In the genomic region with DNA sequence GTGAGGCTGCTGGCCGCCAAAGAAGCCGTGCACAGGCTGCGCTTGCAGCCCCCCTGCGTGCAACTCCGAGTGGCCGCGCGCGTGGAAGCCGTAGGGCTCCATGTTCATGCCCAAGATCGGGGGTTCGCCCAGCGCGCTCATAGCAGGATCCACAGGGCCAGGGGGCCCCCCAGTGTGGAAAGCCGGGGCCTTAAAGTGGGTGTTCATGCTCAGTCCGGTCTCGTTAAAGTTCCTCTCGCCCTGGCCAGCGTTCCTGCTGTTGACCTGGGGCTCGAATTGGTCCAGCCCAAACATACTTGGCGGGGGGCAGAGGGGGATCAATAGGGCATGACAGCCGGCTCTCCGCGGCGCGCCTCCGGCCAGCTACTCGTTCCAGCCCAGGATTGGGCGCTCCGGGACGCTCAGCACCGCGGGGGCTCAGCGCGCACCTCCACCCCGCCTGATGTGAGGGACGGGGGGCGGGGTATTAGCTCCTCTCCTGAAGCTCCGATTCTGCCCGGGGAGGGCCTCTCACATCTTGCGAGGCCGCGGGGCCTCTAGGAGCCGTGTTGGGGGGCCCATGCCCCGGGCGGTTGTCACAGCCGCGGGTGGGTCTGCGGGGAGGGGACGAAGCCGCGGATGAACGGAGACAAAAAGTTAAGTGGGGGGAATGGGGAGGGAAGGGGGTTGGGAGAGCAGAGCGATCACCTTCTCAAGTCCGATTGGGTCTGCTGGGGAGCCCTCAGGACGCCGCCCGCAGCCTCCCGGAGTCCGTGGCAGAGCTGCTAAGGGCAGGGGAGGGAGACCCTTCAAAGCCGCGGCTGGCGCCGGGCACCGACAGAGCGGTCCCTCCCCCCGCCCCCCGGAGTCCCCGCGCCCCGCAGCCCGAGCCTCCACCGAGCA, we compare ENCODE assay signal across 1 cellular context.
TF ChIP-seq lines count a peak whose summit lies in the region.

No MANE protein-coding gene starts in this region.

TF ChIP-seq in HEK293, 187 proteins besides CTCF, POLR2A, EP300 and RAD21 (continued from another document and continues in another):
- TF ChIP-seq, protein P1, sequence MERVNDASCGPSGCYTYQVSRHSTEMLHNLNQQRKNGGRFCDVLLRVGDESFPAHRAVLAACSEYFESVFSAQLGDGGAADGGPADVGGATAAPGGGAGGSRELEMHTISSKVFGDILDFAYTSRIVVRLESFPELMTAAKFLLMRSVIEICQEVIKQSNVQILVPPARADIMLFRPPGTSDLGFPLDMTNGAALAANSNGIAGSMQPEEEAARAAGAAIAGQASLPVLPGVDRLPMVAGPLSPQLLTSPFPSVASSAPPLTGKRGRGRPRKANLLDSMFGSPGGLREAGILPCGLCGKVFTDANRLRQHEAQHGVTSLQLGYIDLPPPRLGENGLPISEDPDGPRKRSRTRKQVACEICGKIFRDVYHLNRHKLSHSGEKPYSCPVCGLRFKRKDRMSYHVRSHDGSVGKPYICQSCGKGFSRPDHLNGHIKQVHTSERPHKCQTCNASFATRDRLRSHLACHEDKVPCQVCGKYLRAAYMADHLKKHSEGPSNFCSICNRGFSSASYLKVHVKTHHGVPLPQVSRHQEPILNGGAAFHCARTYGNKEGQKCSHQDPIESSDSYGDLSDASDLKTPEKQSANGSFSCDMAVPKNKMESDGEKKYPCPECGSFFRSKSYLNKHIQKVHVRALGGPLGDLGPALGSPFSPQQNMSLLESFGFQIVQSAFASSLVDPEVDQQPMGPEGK (tag by site-specific recombination; IDR thresholded peaks at IDR 0.05), result peak; percentile 67
- TF ChIP-seq ZNF837 (tag by site-specific recombination; IDR thresholded peaks at IDR 0.05), result no peak
- TF ChIP-seq IKZF3 (tag by site-specific recombination; IDR thresholded peaks at IDR 0.05), result no peak
- no peak for TF ChIP-seq ZNF571 (tag by site-specific recombination; IDR thresholded peaks at IDR 0.05)
- TF ChIP-seq KLF16 (tag by site-specific recombination; IDR thresholded peaks at IDR 0.05), result no peak
- TF ChIP-seq ZNF701 (tag by site-specific recombination; IDR thresholded peaks at IDR 0.05), result no peak
- TF ChIP-seq YY2 (tag by site-specific recombination; IDR thresholded peaks at IDR 0.05), result no peak
- no peak for TF ChIP-seq ZNF350 (tag by site-specific recombination; IDR thresholded peaks at IDR 0.05)
- TF ChIP-seq ZFP37 (tag by site-specific recombination; IDR thresholded peaks at IDR 0.05), result no peak
- no peak for TF ChIP-seq ZNF211 (tag by site-specific recombination; IDR thresholded peaks at IDR 0.05; ENCODE audit: low read depth)
- TF ChIP-seq, protein P2, sequence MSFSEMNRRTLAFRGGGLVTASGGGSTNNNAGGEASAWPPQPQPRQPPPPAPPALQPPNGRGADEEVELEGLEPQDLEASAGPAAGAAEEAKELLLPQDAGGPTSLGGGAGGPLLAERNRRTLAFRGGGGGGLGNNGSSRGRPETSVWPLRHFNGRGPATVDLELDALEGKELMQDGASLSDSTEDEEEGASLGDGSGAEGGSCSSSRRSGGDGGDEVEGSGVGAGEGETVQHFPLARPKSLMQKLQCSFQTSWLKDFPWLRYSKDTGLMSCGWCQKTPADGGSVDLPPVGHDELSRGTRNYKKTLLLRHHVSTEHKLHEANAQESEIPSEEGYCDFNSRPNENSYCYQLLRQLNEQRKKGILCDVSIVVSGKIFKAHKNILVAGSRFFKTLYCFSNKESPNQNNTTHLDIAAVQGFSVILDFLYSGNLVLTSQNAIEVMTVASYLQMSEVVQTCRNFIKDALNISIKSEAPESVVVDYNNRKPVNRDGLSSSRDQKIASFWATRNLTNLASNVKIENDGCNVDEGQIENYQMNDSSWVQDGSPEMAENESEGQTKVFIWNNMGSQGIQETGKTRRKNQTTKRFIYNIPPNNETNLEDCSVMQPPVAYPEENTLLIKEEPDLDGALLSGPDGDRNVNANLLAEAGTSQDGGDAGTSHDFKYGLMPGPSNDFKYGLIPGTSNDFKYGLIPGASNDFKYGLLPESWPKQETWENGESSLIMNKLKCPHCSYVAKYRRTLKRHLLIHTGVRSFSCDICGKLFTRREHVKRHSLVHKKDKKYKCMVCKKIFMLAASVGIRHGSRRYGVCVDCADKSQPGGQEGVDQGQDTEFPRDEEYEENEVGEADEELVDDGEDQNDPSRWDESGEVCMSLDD (tag by site-specific recombination; IDR thresholded peaks at IDR 0.05), result 0 out of 2 replicates have a peak, but pooled peaks have one; percentile 25
- TF ChIP-seq TCF7L2 (IDR thresholded peaks at IDR 0.05; ENCODE audit: borderline replicate concordance, low read depth, low read length), result no peak
- no peak for TF ChIP-seq ZNF558 (tag by site-specific recombination; IDR thresholded peaks at IDR 0.05)
- peak; percentile 86 for TF ChIP-seq GLIS1 (tag by site-specific recombination; IDR thresholded peaks at IDR 0.05)
- no peak for TF ChIP-seq REPIN1 (tag by site-specific recombination; IDR thresholded peaks at IDR 0.05; ENCODE audit: low read depth)
- TF ChIP-seq ZNF530 (tag by site-specific recombination; IDR thresholded peaks at IDR 0.05; ENCODE audit: low read depth), result no peak
- no peak for TF ChIP-seq OVOL3 (tag by site-specific recombination; IDR thresholded peaks at IDR 0.05)
- no peak for TF ChIP-seq ZNF155 (tag by site-specific recombination; IDR thresholded peaks at IDR 0.05)
- TF ChIP-seq, protein P3, sequence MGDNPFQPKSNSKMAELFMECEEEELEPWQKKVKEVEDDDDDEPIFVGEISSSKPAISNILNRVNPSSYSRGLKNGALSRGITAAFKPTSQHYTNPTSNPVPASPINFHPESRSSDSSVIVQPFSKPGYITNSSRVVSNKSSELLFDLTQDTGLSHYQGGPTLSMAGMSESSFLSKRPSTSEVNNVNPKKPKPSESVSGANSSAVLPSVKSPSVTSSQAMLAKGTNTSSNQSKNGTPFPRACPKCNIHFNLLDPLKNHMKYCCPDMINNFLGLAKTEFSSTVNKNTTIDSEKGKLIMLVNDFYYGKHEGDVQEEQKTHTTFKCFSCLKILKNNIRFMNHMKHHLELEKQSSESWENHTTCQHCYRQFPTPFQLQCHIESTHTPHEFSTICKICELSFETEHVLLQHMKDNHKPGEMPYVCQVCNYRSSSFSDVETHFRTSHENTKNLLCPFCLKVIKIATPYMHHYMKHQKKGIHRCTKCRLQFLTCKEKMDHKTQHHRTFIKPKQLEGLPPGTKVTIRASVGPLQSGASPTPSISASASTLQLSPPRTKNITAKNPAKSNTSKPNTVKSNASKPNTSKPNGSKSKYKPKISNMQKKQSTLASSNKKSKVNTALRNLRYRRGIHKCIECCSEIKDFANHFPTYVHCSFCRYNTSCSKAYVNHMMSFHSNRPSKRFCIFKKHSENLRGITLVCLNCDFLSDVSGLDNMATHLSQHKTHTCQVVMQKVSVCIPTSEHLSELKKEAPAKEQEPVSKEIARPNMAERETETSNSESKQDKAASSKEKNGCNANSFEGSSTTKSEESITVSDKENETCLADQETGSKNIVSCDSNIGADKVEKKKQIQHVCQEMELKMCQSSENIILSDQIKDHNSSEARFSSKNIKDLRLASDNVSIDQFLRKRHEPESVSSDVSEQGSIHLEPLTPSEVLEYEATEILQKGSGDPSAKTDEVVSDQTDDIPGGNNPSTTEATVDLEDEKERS (tag by site-specific recombination; IDR thresholded peaks at IDR 0.05), result no peak
- TF ChIP-seq, protein P4, sequence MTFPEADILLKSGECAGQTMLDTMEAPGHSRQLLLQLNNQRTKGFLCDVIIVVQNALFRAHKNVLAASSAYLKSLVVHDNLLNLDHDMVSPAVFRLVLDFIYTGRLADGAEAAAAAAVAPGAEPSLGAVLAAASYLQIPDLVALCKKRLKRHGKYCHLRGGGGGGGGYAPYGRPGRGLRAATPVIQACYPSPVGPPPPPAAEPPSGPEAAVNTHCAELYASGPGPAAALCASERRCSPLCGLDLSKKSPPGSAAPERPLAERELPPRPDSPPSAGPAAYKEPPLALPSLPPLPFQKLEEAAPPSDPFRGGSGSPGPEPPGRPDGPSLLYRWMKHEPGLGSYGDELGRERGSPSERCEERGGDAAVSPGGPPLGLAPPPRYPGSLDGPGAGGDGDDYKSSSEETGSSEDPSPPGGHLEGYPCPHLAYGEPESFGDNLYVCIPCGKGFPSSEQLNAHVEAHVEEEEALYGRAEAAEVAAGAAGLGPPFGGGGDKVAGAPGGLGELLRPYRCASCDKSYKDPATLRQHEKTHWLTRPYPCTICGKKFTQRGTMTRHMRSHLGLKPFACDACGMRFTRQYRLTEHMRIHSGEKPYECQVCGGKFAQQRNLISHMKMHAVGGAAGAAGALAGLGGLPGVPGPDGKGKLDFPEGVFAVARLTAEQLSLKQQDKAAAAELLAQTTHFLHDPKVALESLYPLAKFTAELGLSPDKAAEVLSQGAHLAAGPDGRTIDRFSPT (tag by site-specific recombination; IDR thresholded peaks at IDR 0.05), result no peak
- TF ChIP-seq, protein P5, sequence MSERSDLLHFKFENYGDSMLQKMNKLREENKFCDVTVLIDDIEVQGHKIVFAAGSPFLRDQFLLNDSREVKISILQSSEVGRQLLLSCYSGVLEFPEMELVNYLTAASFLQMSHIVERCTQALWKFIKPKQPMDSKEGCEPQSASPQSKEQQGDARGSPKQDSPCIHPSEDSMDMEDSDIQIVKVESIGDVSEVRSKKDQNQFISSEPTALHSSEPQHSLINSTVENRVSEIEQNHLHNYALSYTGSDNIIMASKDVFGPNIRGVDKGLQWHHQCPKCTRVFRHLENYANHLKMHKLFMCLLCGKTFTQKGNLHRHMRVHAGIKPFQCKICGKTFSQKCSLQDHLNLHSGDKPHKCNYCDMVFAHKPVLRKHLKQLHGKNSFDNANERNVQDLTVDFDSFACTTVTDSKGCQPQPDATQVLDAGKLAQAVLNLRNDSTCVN (tag by site-specific recombination; optimal IDR thresholded peaks at IDR 0.05), result peak; percentile 44
- peak; percentile 90 for TF ChIP-seq GLIS2 (tag by site-specific recombination; IDR thresholded peaks at IDR 0.05)
- no peak for TF ChIP-seq ZNF416 (tag by site-specific recombination; IDR thresholded peaks at IDR 0.05)
- no peak for TF ChIP-seq ZNF544 (tag by site-specific recombination; IDR thresholded peaks at IDR 0.05)
- TF ChIP-seq, protein P6, sequence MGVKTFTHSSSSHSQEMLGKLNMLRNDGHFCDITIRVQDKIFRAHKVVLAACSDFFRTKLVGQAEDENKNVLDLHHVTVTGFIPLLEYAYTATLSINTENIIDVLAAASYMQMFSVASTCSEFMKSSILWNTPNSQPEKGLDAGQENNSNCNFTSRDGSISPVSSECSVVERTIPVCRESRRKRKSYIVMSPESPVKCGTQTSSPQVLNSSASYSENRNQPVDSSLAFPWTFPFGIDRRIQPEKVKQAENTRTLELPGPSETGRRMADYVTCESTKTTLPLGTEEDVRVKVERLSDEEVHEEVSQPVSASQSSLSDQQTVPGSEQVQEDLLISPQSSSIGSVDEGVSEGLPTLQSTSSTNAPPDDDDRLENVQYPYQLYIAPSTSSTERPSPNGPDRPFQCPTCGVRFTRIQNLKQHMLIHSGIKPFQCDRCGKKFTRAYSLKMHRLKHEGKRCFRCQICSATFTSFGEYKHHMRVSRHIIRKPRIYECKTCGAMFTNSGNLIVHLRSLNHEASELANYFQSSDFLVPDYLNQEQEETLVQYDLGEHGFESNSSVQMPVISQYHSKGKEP (tag by site-specific recombination; IDR thresholded peaks at IDR 0.05), result no peak
- TF ChIP-seq ZNF777 (tag by site-specific recombination; IDR thresholded peaks at IDR 0.05; ENCODE audit: borderline replicate concordance), result no peak
- TF ChIP-seq, protein P7, sequence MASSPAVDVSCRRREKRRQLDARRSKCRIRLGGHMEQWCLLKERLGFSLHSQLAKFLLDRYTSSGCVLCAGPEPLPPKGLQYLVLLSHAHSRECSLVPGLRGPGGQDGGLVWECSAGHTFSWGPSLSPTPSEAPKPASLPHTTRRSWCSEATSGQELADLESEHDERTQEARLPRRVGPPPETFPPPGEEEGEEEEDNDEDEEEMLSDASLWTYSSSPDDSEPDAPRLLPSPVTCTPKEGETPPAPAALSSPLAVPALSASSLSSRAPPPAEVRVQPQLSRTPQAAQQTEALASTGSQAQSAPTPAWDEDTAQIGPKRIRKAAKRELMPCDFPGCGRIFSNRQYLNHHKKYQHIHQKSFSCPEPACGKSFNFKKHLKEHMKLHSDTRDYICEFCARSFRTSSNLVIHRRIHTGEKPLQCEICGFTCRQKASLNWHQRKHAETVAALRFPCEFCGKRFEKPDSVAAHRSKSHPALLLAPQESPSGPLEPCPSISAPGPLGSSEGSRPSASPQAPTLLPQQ (tag by site-specific recombination; IDR thresholded peaks at IDR 0.05), result 0 out of 2 replicates have a peak, but pooled peaks have one; percentile 38
- TF ChIP-seq ZNF610 (tag by site-specific recombination; IDR thresholded peaks at IDR 0.05; ENCODE audit: borderline replicate concordance), result no peak
- TF ChIP-seq GFI1B (tag by site-specific recombination; IDR thresholded peaks at IDR 0.05), result no peak
- TF ChIP-seq, protein P8, sequence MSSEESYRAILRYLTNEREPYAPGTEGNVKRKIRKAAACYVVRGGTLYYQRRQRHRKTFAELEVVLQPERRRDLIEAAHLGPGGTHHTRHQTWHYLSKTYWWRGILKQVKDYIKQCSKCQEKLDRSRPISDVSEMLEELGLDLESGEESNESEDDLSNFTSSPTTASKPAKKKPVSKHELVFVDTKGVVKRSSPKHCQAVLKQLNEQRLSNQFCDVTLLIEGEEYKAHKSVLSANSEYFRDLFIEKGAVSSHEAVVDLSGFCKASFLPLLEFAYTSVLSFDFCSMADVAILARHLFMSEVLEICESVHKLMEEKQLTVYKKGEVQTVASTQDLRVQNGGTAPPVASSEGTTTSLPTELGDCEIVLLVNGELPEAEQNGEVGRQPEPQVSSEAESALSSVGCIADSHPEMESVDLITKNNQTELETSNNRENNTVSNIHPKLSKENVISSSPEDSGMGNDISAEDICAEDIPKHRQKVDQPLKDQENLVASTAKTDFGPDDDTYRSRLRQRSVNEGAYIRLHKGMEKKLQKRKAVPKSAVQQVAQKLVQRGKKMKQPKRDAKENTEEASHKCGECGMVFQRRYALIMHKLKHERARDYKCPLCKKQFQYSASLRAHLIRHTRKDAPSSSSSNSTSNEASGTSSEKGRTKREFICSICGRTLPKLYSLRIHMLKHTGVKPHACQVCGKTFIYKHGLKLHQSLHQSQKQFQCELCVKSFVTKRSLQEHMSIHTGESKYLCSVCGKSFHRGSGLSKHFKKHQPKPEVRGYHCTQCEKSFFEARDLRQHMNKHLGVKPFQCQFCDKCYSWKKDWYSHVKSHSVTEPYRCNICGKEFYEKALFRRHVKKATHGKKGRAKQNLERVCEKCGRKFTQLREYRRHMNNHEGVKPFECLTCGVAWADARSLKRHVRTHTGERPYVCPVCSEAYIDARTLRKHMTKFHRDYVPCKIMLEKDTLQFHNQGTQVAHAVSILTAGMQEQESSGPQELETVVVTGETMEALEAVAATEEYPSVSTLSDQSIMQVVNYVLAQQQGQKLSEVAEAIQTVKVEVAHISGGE (tag by site-specific recombination; conservative IDR thresholded peaks at IDR 0.05; ENCODE audit: low read depth), result no peak
- TF ChIP-seq ZNF354C (tag by site-specific recombination; IDR thresholded peaks at IDR 0.05; ENCODE audit: borderline replicate concordance, low read depth), result no peak
- TF ChIP-seq, protein P9, sequence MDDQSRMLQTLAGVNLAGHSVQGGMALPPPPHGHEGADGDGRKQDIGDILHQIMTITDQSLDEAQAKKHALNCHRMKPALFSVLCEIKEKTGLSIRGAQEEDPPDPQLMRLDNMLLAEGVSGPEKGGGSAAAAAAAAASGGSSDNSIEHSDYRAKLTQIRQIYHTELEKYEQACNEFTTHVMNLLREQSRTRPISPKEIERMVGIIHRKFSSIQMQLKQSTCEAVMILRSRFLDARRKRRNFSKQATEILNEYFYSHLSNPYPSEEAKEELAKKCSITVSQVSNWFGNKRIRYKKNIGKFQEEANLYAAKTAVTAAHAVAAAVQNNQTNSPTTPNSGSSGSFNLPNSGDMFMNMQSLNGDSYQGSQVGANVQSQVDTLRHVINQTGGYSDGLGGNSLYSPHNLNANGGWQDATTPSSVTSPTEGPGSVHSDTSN (CRISPR knock-in tag; IDR thresholded peaks at IDR 0.05), result no peak
- TF ChIP-seq KLF1 (tag by site-specific recombination; IDR thresholded peaks at IDR 0.05), result 0 out of 2 replicates have a peak, but pooled peaks have one; percentile 13
- no peak for TF ChIP-seq ZFP3 (tag by site-specific recombination; IDR thresholded peaks at IDR 0.05; ENCODE audit: low read depth)
